8 cellular contexts compared by ENCODE assay signal in the genomic region with DNA sequence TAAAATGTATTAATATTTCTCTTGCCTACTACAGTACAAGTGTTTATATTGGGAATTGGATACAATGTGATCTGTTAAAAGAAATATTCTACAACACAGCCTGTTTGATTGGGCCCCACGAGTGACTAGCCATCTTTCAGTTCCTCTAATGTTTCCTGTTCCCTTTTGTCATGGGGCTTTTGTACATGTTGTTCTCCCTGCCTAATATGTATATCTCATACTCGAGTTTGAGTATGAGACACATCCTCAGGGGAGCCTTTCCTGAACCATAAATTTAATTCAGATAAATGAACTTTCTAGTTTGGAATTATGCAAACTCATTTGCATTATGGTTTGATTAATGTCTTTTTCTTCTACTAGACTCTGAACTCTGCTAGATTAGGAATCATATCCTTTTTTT.
DNase-seq lines count a peak whose midpoint lies in the region; ATAC-seq and TF ChIP-seq lines count a peak whose summit lies in the region.

No MANE protein-coding gene starts in this region.

- peak; percentile 91 for DNase-seq in NOMO-1 treated with DMSO at 0.1 percent for 48 hours (lab: John Stamatoyannopoulos, UW; ENCODE audit: unreplicated experiment)
- DNase-seq in mesothelial cell of epicardium (ENCODE audit: low spot score in 2 of 2, unreplicated experiment in 2 of 2), result no peak
- no peak for DNase-seq in T1000 (lab: John Stamatoyannopoulos, UW)
- DNase-seq in NCI-H69 (lab: John Stamatoyannopoulos, UW), result no peak
- no peak for DNase-seq in dorsolateral prefrontal cortex
- no peak for DNase-seq in NCI-H2107 (lab: John Stamatoyannopoulos, UW)

- H3K27ac Mint-ChIP-seq in mesothelial cell of epicardium, result peak overlapping the region; percentile 19

- no peak overlapping the region for H3K4me3 ChIP-seq in dorsolateral prefrontal cortex

- no peaks in the 10 kb centered on the region for H3K27me3 ChIP-seq in dorsolateral prefrontal cortex

- ATAC-seq in GM18520 (IDR thresholded peaks at IDR 0.05; ENCODE audit: unreplicated experiment) (peak; percentile 71), HG02678 (IDR thresholded peaks at IDR 0.05; ENCODE audit: unreplicated experiment) (peak; percentile 91)

- TF ChIP-seq CTCF in mesothelial cell of epicardium (IDR thresholded peaks at IDR 0.05; ENCODE audit: unreplicated experiment) (no peak), dorsolateral prefrontal cortex (IDR thresholded peaks at IDR 0.05 in 54 of 56, conservative IDR thresholded peaks at IDR 0.05 in 2 of 56; ENCODE audit: low read depth in 1 of 56, partially characterized antibody in 56 of 56) (no peak)

- H3K27ac ChIP-seq in dorsolateral prefrontal cortex, result peak overlapping the region in 9 of 59 donors; percentile 0 to 57 (median 19)

- peaks cover 37% of the 10 kb centered on the region for H3K9me3 Mint-ChIP-seq in mesothelial cell of epicardium

- peaks cover 29% of the 10 kb centered on the region for H3K4me1 Mint-ChIP-seq in mesothelial cell of epicardium

- no peak overlapping the region for H3K4me3 Mint-ChIP-seq in mesothelial cell of epicardium

- peaks cover 41% of the 10 kb centered on the region for H3K36me3 Mint-ChIP-seq in mesothelial cell of epicardium

- no peaks in the 10 kb centered on the region for H3K27me3 Mint-ChIP-seq in mesothelial cell of epicardium (ENCODE audit: low read depth)

- intact Hi-C loops in dorsolateral prefrontal cortex (cut with DNase I), result no loop called here
